In genomic region chr12:72271401-72271740, GRCh38 we compare ENCODE assay signal across 8 cellular contexts. TPM values are rescaled to one million over a fixed set of nuclear protein-coding genes. Genes with fewer than 3 reads are reported as not detected.
DNase-seq lines count a peak whose midpoint lies in the region; ATAC-seq and TF ChIP-seq lines count a peak whose summit lies in the region.

No MANE protein-coding gene starts in this region.

- TF ChIP-seq CTCF in foreskin fibroblast (IDR thresholded peaks at IDR 0.05; ENCODE audit: low read depth, low read length) (no peak), ovary (IDR thresholded peaks at IDR 0.05) (no peak)

- WGBS in ovary, 3 donors = 0 to 2% (median 1%) methylated on average over 15 of the region's 15 CpGs

- H3K36me3 ChIP-seq in SJSA1 = peaks cover 13% of the 10 kb centered on the region
- no peaks in the 10 kb centered on the region for H3K36me3 ChIP-seq in ovary

- H3K4me1 ChIP-seq in SJSA1 (replicated peaks) (peaks cover 22% of the 10 kb centered on the region), ovary (ENCODE audit: insufficient read depth) (peaks cover 3% of the 10 kb centered on the region)

- H3K27me3 ChIP-seq in SJSA1 (replicated peaks) (no peaks in the 10 kb centered on the region), ovary (no peaks in the 10 kb centered on the region)

- no peak for TF ChIP-seq POLR2A in ovary (IDR thresholded peaks at IDR 0.05)

- ATAC-seq in HG03521 (IDR thresholded peaks at IDR 0.05; ENCODE audit: unreplicated experiment) = no peak
- ATAC-seq in HG03196 (IDR thresholded peaks at IDR 0.05; ENCODE audit: unreplicated experiment) = no peak

- no peaks in the 10 kb centered on the region for H3K9me3 ChIP-seq in SJSA1 (replicated peaks)
- H3K9me3 ChIP-seq in ovary = no peaks in the 10 kb centered on the region

- H3K4me3 ChIP-seq in SJSA1 (peak overlapping the region; percentile 75), foreskin fibroblast (ENCODE audit: low read depth in 1 of 2, low read length in 2 of 2) (peak overlapping the region; percentile 82 to 88), ovary (peak overlapping the region; percentile 60)

- no peak for TF ChIP-seq EP300 in ovary (IDR thresholded peaks at IDR 0.05)

- DNase-seq in H4 (ENCODE audit: low spot score) (peak; percentile 47), SJSA1 (ENCODE audit: low read depth in 1 of 2, low spot score in 2 of 2) (peak; percentile 73 to 74), foreskin fibroblast (peak in 1 of 2 donors; percentile 76), ovary (peak; percentile 44 to 60 (median 48)), epidermal melanocyte (ENCODE audit: insufficient read length, low spot score) (no peak), AML-193 (lab: John Stamatoyannopoulos, UW) (no peak)

- intact Hi-C loops in ovary (cut with DNase I) = no loop called here

- H3K27ac ChIP-seq in SJSA1 (peak overlapping the region; percentile 65), ovary (peak overlapping the region; percentile 87 to 93)

RNA-seq across cellular contexts. Expression of gene TRHDE, which starts 0.8 kb away (rescaled TPM):
- 2.4 and 8.8 TPM in 2 replicates for total RNA-seq in H4 (2014; rRNA removed; shearing (Covaris generic))
- total RNA-seq in SJSA1 (2014; rRNA removed; shearing (Covaris generic)) = 13.4 and 29.5 TPM in 2 replicates
- total RNA-seq in ovary = 10 to 100 TPM in 6 of 7 donors, 1 to 10 TPM in 1; 10.0 to 35.5 (median 18.4) TPM
- 1 to 10 TPM; 3.4 to 4.0 TPM for polyA plus RNA-seq in ovary

Comparison
In these comparisons a context has a peak if more than half of its experiments do, and no peak if none do; other contexts are left out.
1. DNase-seq: peak in H4 (single experiment), SJSA1 (2 of 2) and ovary (5 of 5); none in epidermal melanocyte (single experiment) and AML-193 (0 of 2).
2. Peak in every context shown above with its lines, with median percentiles within 50 percentile points of each other: H3K4me3 ChIP-seq.